Comparison of ENCODE assay signal across 1 cellular context in genomic region chr5:76818844-76819831, GRCh38.
TF ChIP-seq lines count a peak whose summit lies in the region.

Gene F2RL1, plus strand, starts transcription at chr5:76819030. Its CDS starts 153 bp downstream, at chr5:76819183.

TF ChIP-seq in HepG2, 621 proteins besides CTCF, POLR2A, EP300 and RAD21 (continued from another document and continues in another):
- TF ChIP-seq ZNF350 (CRISPR knock-in tag; IDR thresholded peaks at IDR 0.05; ENCODE audit: borderline replicate concordance, low read depth) (peak; percentile 57; the same call in 1 of the 2 replicates), FOXK2 (IDR thresholded peaks at IDR 0.05) (no peak), ZNF296 (CRISPR knock-in tag; conservative IDR thresholded peaks at IDR 0.05) (no peak), GMEB2 (CRISPR knock-in tag; IDR thresholded peaks at IDR 0.05; ENCODE audit: low read depth) (no peak), ISX (CRISPR knock-in tag; conservative IDR thresholded peaks at IDR 0.05) (no peak; the same call in 1 of the 2 replicates), RARA (CRISPR knock-in tag; IDR thresholded peaks at IDR 0.05) (no peak), XRCC5 (optimal IDR thresholded peaks at IDR 0.05; ENCODE audit: low read length) (peak; percentile 62), SALL1 (CRISPR knock-in tag; IDR thresholded peaks at IDR 0.05) (peak; percentile 51), CC2D1A (CRISPR knock-in tag; IDR thresholded peaks at IDR 0.05) (0 out of 2 replicates have a peak, but pooled peaks have one; percentile 59), KLF13 (CRISPR knock-in tag; IDR thresholded peaks at IDR 0.05) (no peak), PRDM4 (CRISPR knock-in tag; IDR thresholded peaks at IDR 0.05; ENCODE audit: borderline replicate concordance) (no peak), ZNF343 (CRISPR knock-in tag; IDR thresholded peaks at IDR 0.05) (no peak), RBAK (CRISPR knock-in tag; IDR thresholded peaks at IDR 0.05) (no peak), ZNF280D (CRISPR knock-in tag; IDR thresholded peaks at IDR 0.05) (no peak), ATF6 (CRISPR knock-in tag; conservative IDR thresholded peaks at IDR 0.05) (no peak), ELF3 (CRISPR knock-in tag; IDR thresholded peaks at IDR 0.05) (peak; percentile 56; the same call in 1 of the 2 replicates), MYNN (CRISPR knock-in tag; IDR thresholded peaks at IDR 0.05; ENCODE audit: low read depth) (no peak), ATF1 (CRISPR knock-in tag; IDR thresholded peaks at IDR 0.05) (no peak), BRD4 (CRISPR knock-in tag; IDR thresholded peaks at IDR 0.05) (no peak), NFIB (CRISPR knock-in tag; IDR thresholded peaks at IDR 0.05; ENCODE audit: borderline replicate concordance) (no peak), ZNF331 (CRISPR knock-in tag; IDR thresholded peaks at IDR 0.05) (no peak), ZBTB21 (CRISPR knock-in tag; IDR thresholded peaks at IDR 0.05) (no peak), MTF2 (CRISPR knock-in tag; IDR thresholded peaks at IDR 0.05; ENCODE audit: borderline replicate concordance) (no peak), ZNF354B (CRISPR knock-in tag; IDR thresholded peaks at IDR 0.05) (no peak), PBX2 (CRISPR knock-in tag; IDR thresholded peaks at IDR 0.05) (no peak), CREBL2 (CRISPR knock-in tag; IDR thresholded peaks at IDR 0.05; ENCODE audit: borderline replicate concordance) (no peak), PTBP1 (IDR thresholded peaks at IDR 0.05; ENCODE audit: low read depth, low read length, poor library complexity, severe bottlenecking) (no peak), POGK (CRISPR knock-in tag; conservative IDR thresholded peaks at IDR 0.05) (peak; percentile 93), HHEX (CRISPR knock-in tag; IDR thresholded peaks at IDR 0.05) (no peak), DZIP1 (CRISPR knock-in tag; IDR thresholded peaks at IDR 0.05) (no peak), AGO2 (optimal IDR thresholded peaks at IDR 0.05; ENCODE audit: low read depth, low read length) (peak; percentile 18), ZBTB34 (CRISPR knock-in tag; IDR thresholded peaks at IDR 0.05) (0 out of 2 replicates have a peak, but pooled peaks have one; percentile 61), FIP1L1 (IDR thresholded peaks at IDR 0.05; ENCODE audit: borderline replicate concordance, insufficient read depth, low read depth, low read length) (no peak), NCOR1 (IDR thresholded peaks at IDR 0.05; ENCODE audit: borderline replicate concordance, low read length) (no peak), ZNF432 (CRISPR knock-in tag; IDR thresholded peaks at IDR 0.05; ENCODE audit: borderline replicate concordance) (no peak), STAT6 (CRISPR knock-in tag; IDR thresholded peaks at IDR 0.05; ENCODE audit: borderline replicate concordance) (no peak), ZNF891 (CRISPR knock-in tag; IDR thresholded peaks at IDR 0.05) (no peak)
